Comparison of ENCODE assay signal across 16 cellular contexts in genomic region chr3:189001559-189001958, GRCh38.
A peak's percentile ranks its signal among the peaks of the same experiment; 100 is the strongest.
DNase-seq lines count a peak whose midpoint lies in the region; ATAC-seq and TF ChIP-seq lines count a peak whose summit lies in the region.
"Had no signal": no experiment of that assay in that cellular context is flagged by ENCODE, and none has a peak within 500 bp of the region (broad histone marks: within the 10 kb centered on the region; RNA-seq: fewer than 3 reads in every experiment).

No MANE protein-coding gene starts in this region.

- H3K27me3 ChIP-seq in mesendoderm (ENCODE audit: insufficient read depth, low read length, poor library complexity), result no peaks in the 10 kb centered on the region
- H3K27me3 ChIP-seq: colonic mucosa had no signal

- H3K56ac ChIP-seq in mesendoderm (ENCODE audit: low read length), result no peak overlapping the region

- no peak overlapping the region for H2BK120ac ChIP-seq in mesendoderm (ENCODE audit: low read depth, low read length)

- no peaks in the 10 kb centered on the region for H3K36me3 ChIP-seq in mesendoderm (ENCODE audit: control insufficient read depth, insufficient read depth, low read length)
- H3K36me3 ChIP-seq: colonic mucosa had no signal

- H3K9ac ChIP-seq in mesendoderm (ENCODE audit: low read length), result no peak overlapping the region

- H4K8ac ChIP-seq in mesendoderm (ENCODE audit: low read depth, low read length), result no peak overlapping the region

- H3K4me3 ChIP-seq in cardiac fibroblast (replicated peaks in 1 of 2; ENCODE audit: low read depth in 2 of 2, low read length in 2 of 2) (no peak overlapping the region), mesendoderm (ENCODE audit: low read length) (no peak overlapping the region)
- H3K4me3 ChIP-seq: colonic mucosa had no signal

- no peaks in the 10 kb centered on the region for H3K4me1 ChIP-seq in mesendoderm (ENCODE audit: control insufficient read depth, low read depth, low read length)
- H3K4me1 ChIP-seq: colonic mucosa had no signal

- H4K5ac ChIP-seq in mesendoderm (ENCODE audit: low read length), result no peak overlapping the region

- H2BK15ac ChIP-seq in mesendoderm (replicated peaks; ENCODE audit: low read depth), result no peak overlapping the region

- no peak for TF ChIP-seq CTCF in cardiac fibroblast (IDR thresholded peaks at IDR 0.05; ENCODE audit: low read depth, low read length)
- TF ChIP-seq CTCF in endothelial cell (IDR thresholded peaks at IDR 0.05; ENCODE audit: unreplicated experiment), result no peak

- H3K79me2 ChIP-seq in mesendoderm (ENCODE audit: control insufficient read depth, insufficient read depth, low read length), result no peaks in the 10 kb centered on the region

- H3K79me1 ChIP-seq in mesendoderm (ENCODE audit: low read length), result no peaks in the 10 kb centered on the region

- no peak overlapping the region for H3K4ac ChIP-seq in mesendoderm (ENCODE audit: low read depth, low read length)

- H3K4me1 Mint-ChIP-seq in endothelial cell (ENCODE audit: unreplicated experiment), result no peaks in the 10 kb centered on the region
- H3K4me1 Mint-ChIP-seq: IgD-negative memory B cell had no signal

- no peak overlapping the region for H3K23ac ChIP-seq in mesendoderm (ENCODE audit: low read length)

- H3K4me3 Mint-ChIP-seq in endothelial cell (ENCODE audit: unreplicated experiment), result no peak overlapping the region
- H3K4me3 Mint-ChIP-seq: IgD-negative memory B cell had no signal

- no peak overlapping the region for H3K4me2 ChIP-seq in mesendoderm (ENCODE audit: low read length)

- no peak for ATAC-seq in HG03520 (IDR thresholded peaks at IDR 0.05; ENCODE audit: unreplicated experiment)

- no peaks in the 10 kb centered on the region for H3K27me3 Mint-ChIP-seq in endothelial cell (ENCODE audit: unreplicated experiment)
- H3K27me3 Mint-ChIP-seq: IgD-negative memory B cell had no signal

- no peaks in the 10 kb centered on the region for H3K36me3 Mint-ChIP-seq in endothelial cell (ENCODE audit: low read depth, unreplicated experiment)
- H3K36me3 Mint-ChIP-seq: IgD-negative memory B cell had no signal

- no peak overlapping the region for H3K18ac ChIP-seq in mesendoderm (ENCODE audit: low read length)

- H3K9me3 Mint-ChIP-seq in endothelial cell (ENCODE audit: unreplicated experiment), result no peaks in the 10 kb centered on the region
- H3K9me3 Mint-ChIP-seq: IgD-negative memory B cell had no signal

- no peak overlapping the region for H2AK5ac ChIP-seq in mesendoderm (ENCODE audit: low read length)

- no peak overlapping the region for H3K27ac ChIP-seq in mesendoderm (ENCODE audit: low read depth, low read length)
- H3K27ac ChIP-seq: colonic mucosa had no signal

- peak; percentile 70 for DNase-seq in AG20443 (ENCODE audit: low spot score)
- peak; percentile 17 for DNase-seq in LoVo (ENCODE audit: low spot score)
- DNase-seq in cardiac fibroblast (ENCODE audit: low read depth in 2 of 2), result peak; percentile 48 to 85
- DNase-seq in mesendoderm, result peak; percentile 26
- DNase-seq in endothelial cell (ENCODE audit: low spot score), result no peak
- DNase-seq in DMS 273 (lab: John Stamatoyannopoulos, UW; ENCODE audit: unreplicated experiment), result no peak
- DNase-seq in Kasumi-1 (lab: John Stamatoyannopoulos, UW), result no peak
- DNase-seq: activated CD4-positive, alpha-beta T cell treated with anti-CD3 and anti-CD28 coated beads, Interleukin-2, amount 50 U/mL, for 4 hours; Calu3; colonic mucosa; NCI-H2029 treated with DMSO at 0.1 percent for 48 hours; stimulated activated CD4-positive, alpha-beta T cell treated with anti-CD3 and anti-CD28 coated beads, Interleukin-4, amount 100 ng/mL, for 24 hours; stimulated activated naive CD4-positive, alpha-beta T cell treated with Interleukin-2 at 50 U/mL for 16 hours; T-helper 2 cell had no signal

- H3K27ac Mint-ChIP-seq in endothelial cell (ENCODE audit: unreplicated experiment), result no peak overlapping the region
- H3K27ac Mint-ChIP-seq: IgD-negative memory B cell had no signal

- H2BK5ac ChIP-seq in mesendoderm (ENCODE audit: low read length), result no peak overlapping the region

Comparison
In these comparisons a context has a peak if more than half of its experiments do, and no peak if none do; other contexts are left out.
1. DNase-seq: peak in AG20443 (single experiment), LoVo (single experiment), cardiac fibroblast (2 of 2) and mesendoderm (single experiment); none in endothelial cell (single experiment), DMS 273 (single experiment) and Kasumi-1 (0 of 2).